ENCODE assay signal across 13 cellular contexts in genomic region chr1:1211541-1212511, GRCh38. TPM values are rescaled to one million over a fixed set of nuclear protein-coding genes. Genes with fewer than 3 reads are reported as not detected.
DNase-seq lines count a peak whose midpoint lies in the region; ATAC-seq and TF ChIP-seq lines count a peak whose summit lies in the region.
"Had no signal": no experiment of that assay in that cellular context is flagged by ENCODE, and none has a peak within 500 bp of the region (broad histone marks: within the 10 kb centered on the region; RNA-seq: fewer than 3 reads in every experiment).

No MANE protein-coding gene starts in this region.

- H3K9me3 ChIP-seq in SK-N-SH (no peaks in the 10 kb centered on the region), SJCRH30 (replicated peaks) (no peaks in the 10 kb centered on the region)
- H3K9me3 ChIP-seq: testis had no signal

- no peaks in the 10 kb centered on the region for H3K9me3 Mint-ChIP-seq in chondrocyte (ENCODE audit: low read depth)

- H4K20me1 ChIP-seq in SK-N-SH (ENCODE audit: insufficient read depth) = no peaks in the 10 kb centered on the region

- POLR2A ChIA-PET in SK-N-SH (lab: Yijun Ruan, JAX) = no interaction called here

- H3K4me2 ChIP-seq in SK-N-SH = no peak overlapping the region
- H3K4me2 ChIP-seq: PC-9 had no signal

- TF ChIP-seq RAD21 in SK-N-SH (IDR thresholded peaks at IDR 0.05; ENCODE audit: low read length) = no peak

- CTCF ChIA-PET in SK-N-SH (lab: Yijun Ruan, JAX) = no interaction called here

- no peak overlapping the region for H3K4me3 Mint-ChIP-seq in chondrocyte (ENCODE audit: unreplicated experiment)

- WGBS in SK-N-SH (ENCODE audit: low lambda C conversion rate) = no CpG with 5 or more reads among the region's 28 CpGs

- no peak overlapping the region for H3K27ac Mint-ChIP-seq in chondrocyte (ENCODE audit: unreplicated experiment)

- no peak overlapping the region for H3K27ac ChIP-seq in SK-N-SH (ENCODE audit: low read depth in 2 of 2, low read length in 1 of 2)
- no peak overlapping the region for H3K27ac ChIP-seq in SJCRH30
- H3K27ac ChIP-seq in skin epidermis = peak overlapping the region in 18 of 21 experiments; percentile 13 to 87 (median 65)
- H3K27ac ChIP-seq: 22Rv1, PC-9, testis had no signal

- no peak for TF ChIP-seq CTCF in SK-N-SH (IDR thresholded peaks at IDR 0.05)
- TF ChIP-seq CTCF in chondrocyte (IDR thresholded peaks at IDR 0.05) = no peak

- H3K4me1 Mint-ChIP-seq in chondrocyte (ENCODE audit: low read depth) = peaks cover 12% of the 10 kb centered on the region

- no peaks in the 10 kb centered on the region for H3K79me2 ChIP-seq in SK-N-SH (ENCODE audit: insufficient read depth)

- DNase-seq in SK-N-SH = peak; percentile 42
- peak; percentile 78 to 87 for DNase-seq in SJCRH30
- peak; percentile 82 for DNase-seq in chondrocyte (ENCODE audit: low spot score)
- DNase-seq in NCI-H446 (lab: John Stamatoyannopoulos, UW) = no peak
- no peak for DNase-seq in amygdala (lab: John Stamatoyannopoulos, UW)
- DNase-seq: NCI-H1092 treated with DMSO at 0.1 percent for 48 hours, PC-9, testis had no signal

- no peak overlapping the region for H2AFZ ChIP-seq in SK-N-SH (ENCODE audit: low read depth)
- H2AFZ ChIP-seq: PC-9 had no signal

- H3K9ac ChIP-seq in SK-N-SH = no peak overlapping the region

- no peaks in the 10 kb centered on the region for H3F3A ChIP-seq in SK-N-SH (replicated peaks; ENCODE audit: insufficient read depth)

- ATAC-seq in SK-N-SH treated with all-trans-retinoic acid at 6 μM for 48 hours = no peak
- no peak for ATAC-seq in HG03460 (IDR thresholded peaks at IDR 0.05; ENCODE audit: unreplicated experiment)

- H3K27me3 Mint-ChIP-seq in chondrocyte (ENCODE audit: low read depth) = no peaks in the 10 kb centered on the region

- H3K36me3 ChIP-seq in SK-N-SH (replicated peaks in 1 of 2; ENCODE audit: control insufficient read depth in 1 of 2, insufficient read depth in 2 of 2, low read length in 1 of 2) (peaks cover 0 to 7% of the 10 kb centered on the region in 2 experiments), SJCRH30 (peaks cover 1% of the 10 kb centered on the region; the same call in 1 of the 2 replicates)

- H3K4me1 ChIP-seq in SK-N-SH (ENCODE audit: control insufficient read depth in 1 of 2, insufficient read depth in 2 of 2, low read depth in 1 of 2, low read length in 1 of 2) (peaks cover 3 to 5% of the 10 kb centered on the region in 2 experiments; a peak in 1 of 4 replicates), SJCRH30 (peaks cover 31% of the 10 kb centered on the region)

- no peaks in the 10 kb centered on the region for H3K9me2 ChIP-seq in SK-N-SH

- peaks cover 5% of the 10 kb centered on the region for H3K36me3 Mint-ChIP-seq in chondrocyte (ENCODE audit: low read depth)

- H3K27me3 ChIP-seq in SK-N-SH (ENCODE audit: insufficient read depth) (peaks cover 2% of the 10 kb centered on the region; the same call in 1 of the 2 replicates), SJCRH30 (no peaks in the 10 kb centered on the region)
- H3K27me3 ChIP-seq: testis had no signal

- no peak overlapping the region for H3K4me3 ChIP-seq in SK-N-SH (ENCODE audit: low read depth in 2 of 2, low read length in 1 of 2)
- H3K4me3 ChIP-seq in SJCRH30 = peak overlapping the region; percentile 18; the same call in 1 of the 2 replicates
- H3K4me3 ChIP-seq in skin epidermis = peak overlapping the region in 5 of 7 experiments; percentile 6 to 37 (median 15)
- H3K4me3 ChIP-seq: PC-9, testis had no signal

- no peak for TF ChIP-seq EP300 in SK-N-SH (IDR thresholded peaks at IDR 0.05; ENCODE audit: borderline replicate concordance in 1 of 2, low read depth in 1 of 2, low read length in 1 of 2)

TF ChIP-seq in SK-N-SH, 30 proteins besides CTCF, POLR2A, EP300 and RAD21 (continues in another document):
- TF ChIP-seq JUND (IDR thresholded peaks at IDR 0.05) (no peak), RXRA (IDR thresholded peaks at IDR 0.05; ENCODE audit: borderline replicate concordance, low read depth) (no peak), ELF1 (IDR thresholded peaks at IDR 0.05) (no peak), ZBTB33 (IDR thresholded peaks at IDR 0.05; ENCODE audit: borderline replicate concordance, low read depth) (no peak), GATA2 (CRISPR knock-in tag; IDR thresholded peaks at IDR 0.05) (no peak), YY1 (IDR thresholded peaks at IDR 0.05; ENCODE audit: low read depth) (no peak), TEAD4 (IDR thresholded peaks at IDR 0.05; ENCODE audit: borderline replicate concordance, insufficient read depth) (no peak), NFIC (IDR thresholded peaks at IDR 0.05; ENCODE audit: borderline replicate concordance) (no peak), FOXM1 (IDR thresholded peaks at IDR 0.05; ENCODE audit: low read depth) (no peak)

TF ChIP-seq in SK-N-SH treated with all-trans-retinoic acid at 6 μM for 48 hours, 23 proteins besides CTCF, POLR2A, EP300 and RAD21:
- TF ChIP-seq ZC3H10 (CRISPR knock-in tag; IDR thresholded peaks at IDR 0.05) (no peak), SNAI2 (CRISPR knock-in tag; IDR thresholded peaks at IDR 0.05) (no peak), RARB (CRISPR knock-in tag; IDR thresholded peaks at IDR 0.05) (no peak), TOX (CRISPR knock-in tag; IDR thresholded peaks at IDR 0.05; ENCODE audit: borderline replicate concordance) (no peak), ZFP30 (CRISPR knock-in tag; IDR thresholded peaks at IDR 0.05) (no peak), CSDC2 (CRISPR knock-in tag; IDR thresholded peaks at IDR 0.05) (no peak), GLIS3 (CRISPR knock-in tag; IDR thresholded peaks at IDR 0.05) (no peak), BACH2 (CRISPR knock-in tag; IDR thresholded peaks at IDR 0.05; ENCODE audit: borderline replicate concordance) (no peak), ZNF8 (CRISPR knock-in tag; IDR thresholded peaks at IDR 0.05) (no peak)
- TF ChIP-seq, protein P1, sequence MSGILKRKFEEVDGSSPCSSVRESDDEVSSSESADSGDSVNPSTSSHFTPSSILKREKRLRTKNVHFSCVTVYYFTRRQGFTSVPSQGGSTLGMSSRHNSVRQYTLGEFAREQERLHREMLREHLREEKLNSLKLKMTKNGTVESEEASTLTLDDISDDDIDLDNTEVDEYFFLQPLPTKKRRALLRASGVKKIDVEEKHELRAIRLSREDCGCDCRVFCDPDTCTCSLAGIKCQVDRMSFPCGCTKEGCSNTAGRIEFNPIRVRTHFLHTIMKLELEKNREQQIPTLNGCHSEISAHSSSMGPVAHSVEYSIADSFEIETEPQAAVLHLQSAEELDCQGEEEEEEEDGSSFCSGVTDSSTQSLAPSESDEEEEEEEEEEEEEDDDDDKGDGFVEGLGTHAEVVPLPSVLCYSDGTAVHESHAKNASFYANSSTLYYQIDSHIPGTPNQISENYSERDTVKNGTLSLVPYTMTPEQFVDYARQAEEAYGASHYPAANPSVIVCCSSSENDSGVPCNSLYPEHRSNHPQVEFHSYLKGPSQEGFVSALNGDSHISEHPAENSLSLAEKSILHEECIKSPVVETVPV (CRISPR knock-in tag; IDR thresholded peaks at IDR 0.05) = no peak
TF ChIP-seq in SK-N-SH treated with all-trans-retinoic acid at 6 μM for 48 hours: peak in this region for 0.

RNA-seq across cellular contexts. Expression of gene TNFRSF4, which starts 2.1 kb away (rescaled TPM):
- polyA plus RNA-seq in SK-N-SH (2012; rRNA removed) = not detected in 2 replicates
- polyA plus RNA-seq in SK-N-SH (2012; cell fraction: cytosol; rRNA removed) = not detected in 2 replicates
- 0.08 and 0.13 TPM in 2 replicates for polyA plus RNA-seq in SK-N-SH (2012; cell fraction: nucleus; rRNA removed)
- 2.8 and 4.7 TPM in 2 replicates for total RNA-seq in SJCRH30 (2014; rRNA removed; shearing (Covaris generic))
- total RNA-seq in chondrocyte = 0.24 to 0.59 TPM in 2 of 3 replicates, not detected in the other
- total RNA-seq: NCI-H460 had no signal

RNA-seq across cellular contexts. Expression of gene TNFRSF18, which starts 5.4 kb away (rescaled TPM):
- 0.05 TPM in 1 of 2 replicates, not detected in the other for polyA plus RNA-seq in SK-N-SH (2012; rRNA removed)
- polyA plus RNA-seq in SK-N-SH (2012; cell fraction: cytosol; rRNA removed) = 0.03 and 0.06 TPM in 2 replicates
- polyA plus RNA-seq in SK-N-SH (2012; cell fraction: nucleus; rRNA removed) = 0.41 TPM in 1 of 2 replicates, not detected in the other
- 0.33 and 0.93 TPM in 2 replicates for total RNA-seq in SJCRH30 (2014; rRNA removed; shearing (Covaris generic))
- not detected in 3 replicates for total RNA-seq in chondrocyte
- total RNA-seq: NCI-H460, testis had no signal

RNA-seq across cellular contexts. Expression of gene SDF4, which starts 20.0 kb away (rescaled TPM):
- 182 and 265 TPM in 2 replicates for polyA plus RNA-seq in SK-N-SH (2012; rRNA removed)
- 160 and 235 TPM in 2 replicates for polyA plus RNA-seq in SK-N-SH (2012; cell fraction: cytosol; rRNA removed)
- polyA plus RNA-seq in SK-N-SH (2012; cell fraction: nucleus; rRNA removed) = 199 and 219 TPM in 2 replicates
- 86.7 and 87.1 TPM in 2 replicates for total RNA-seq in SJCRH30 (2014; rRNA removed; shearing (Covaris generic))
- 164 to 191 TPM (median 165 TPM) in 3 replicates for total RNA-seq in chondrocyte

RNA-seq across cellular contexts. Expression of gene B3GALT6, which starts 20.2 kb away (rescaled TPM):
- polyA plus RNA-seq in SK-N-SH (2012; rRNA removed) = 32.0 and 38.8 TPM in 2 replicates
- 28.3 and 34.5 TPM in 2 replicates for polyA plus RNA-seq in SK-N-SH (2012; cell fraction: cytosol; rRNA removed)
- polyA plus RNA-seq in SK-N-SH (2012; cell fraction: nucleus; rRNA removed) = 18.1 and 18.7 TPM in 2 replicates
- 32.4 and 33.4 TPM in 2 replicates for total RNA-seq in SJCRH30 (2014; rRNA removed; shearing (Covaris generic))
- 37.4 to 39.6 TPM (median 39.6 TPM) in 3 replicates for total RNA-seq in chondrocyte

RNA-seq across cellular contexts. Expression of gene C1QTNF12, which starts 34.7 kb away (rescaled TPM):
- 0.59 TPM in 1 of 2 replicates, not detected in the other for polyA plus RNA-seq in SK-N-SH (2012; rRNA removed)
- polyA plus RNA-seq in SK-N-SH (2012; cell fraction: cytosol; rRNA removed) = 0.04 and 0.13 TPM in 2 replicates
- polyA plus RNA-seq in SK-N-SH (2012; cell fraction: nucleus; rRNA removed) = 7.6 and 11.1 TPM in 2 replicates
- 0.30 TPM in 1 of 2 replicates, not detected in the other for total RNA-seq in SJCRH30 (2014; rRNA removed; shearing (Covaris generic))
- 1.3 to 2.1 TPM (median 1.7 TPM) in 3 replicates for total RNA-seq in chondrocyte
- total RNA-seq: NCI-H460 had no signal

Comparison
In these comparisons a context has a peak if more than half of its experiments do, and no peak if none do; other contexts are left out.
1. DNase-seq: peak in SK-N-SH (single experiment), SJCRH30 (2 of 2) and chondrocyte (single experiment); none in NCI-H446 (0 of 2) and amygdala (0 of 56).
2. H3K27ac ChIP-seq: peak in skin epidermis (18 of 21); none in SK-N-SH (0 of 2) and SJCRH30 (single experiment).
3. H3K4me3 ChIP-seq: peak in SJCRH30 (single experiment) and skin epidermis (5 of 7); none in SK-N-SH (0 of 2).